8 cellular contexts compared by ENCODE assay signal in genomic region chr12:121802843-121803698, GRCh38. TPM values are rescaled to one million over a fixed set of nuclear protein-coding genes. Genes with fewer than 3 reads are reported as not detected.
DNase-seq lines count a peak whose midpoint lies in the region; TF ChIP-seq lines count a peak whose summit lies in the region.

No MANE protein-coding gene starts in this region.

- peak overlapping the region; percentile 99 for H2BK5ac ChIP-seq in H9 (ENCODE audit: insufficient read length, low read length)

- no peaks in the 10 kb centered on the region for H3K79me1 ChIP-seq in H9 (ENCODE audit: insufficient read depth, low read depth, low read length, poor library complexity, severe bottlenecking)

- peak overlapping the region; percentile 52 for H2BK120ac ChIP-seq in H9 (ENCODE audit: low read depth, low read length, poor library complexity, severe bottlenecking)

- peak overlapping the region; percentile 77 for H2BK12ac ChIP-seq in H9 (ENCODE audit: insufficient read length, low read depth, low read length)

- H3K79me2 ChIP-seq in H9 (ENCODE audit: insufficient read depth, low read length) = no peaks in the 10 kb centered on the region; the same call in 1 of the 2 replicates
- peaks cover 73% of the 10 kb centered on the region for H3K79me2 ChIP-seq in neural cell (replicated peaks; ENCODE audit: insufficient read depth, low read length)

- H2AK5ac ChIP-seq in H9 (ENCODE audit: insufficient read length, low read length) = peak overlapping the region; percentile 98

- H3K9ac ChIP-seq in H9 (ENCODE audit: extremely low read depth, insufficient read length, low read length) = peak overlapping the region; percentile 100
- peak overlapping the region; percentile 99 for H3K9ac ChIP-seq in neural cell (ENCODE audit: low read length)

- peaks cover 16 to 31% (median 30%) of the 10 kb centered on the region in 3 experiments for H3K36me3 Mint-ChIP-seq in H9 (ENCODE audit: insufficient read depth in 1 of 3, low read depth in 3 of 3)

- peak; percentile 96 for DNase-seq in EH (ENCODE audit: low read depth)
- DNase-seq in H9 = peak; percentile 90
- DNase-seq in MV-4-11 (lab: John Stamatoyannopoulos, UW) = peak; percentile 97
- DNase-seq in SJCRH30 = peak; percentile 95 to 97
- DNase-seq in activated naive CD4-positive, alpha-beta T cell (lab: John Stamatoyannopoulos, UW) = peak; percentile 66 to 87 (median 83)
- peak; percentile 97 to 98 for DNase-seq in foreskin fibroblast
- DNase-seq in stomach = peak; percentile 90

- H3K27me3 ChIP-seq in H9 (ENCODE audit: insufficient read depth, low read length) = no peaks in the 10 kb centered on the region
- no peaks in the 10 kb centered on the region for H3K27me3 ChIP-seq in SJCRH30
- no peaks in the 10 kb centered on the region for H3K27me3 ChIP-seq in neural cell (ENCODE audit: insufficient read depth, low read depth, low read length)
- H3K27me3 ChIP-seq in stomach = no peaks in the 10 kb centered on the region

- H3F3A ChIP-seq in neural cell (ENCODE audit: insufficient read depth, low read length, poor library complexity, severe bottlenecking) = peaks cover 13% of the 10 kb centered on the region

- no peaks in the 10 kb centered on the region for H3K9me2 ChIP-seq in neural cell (ENCODE audit: insufficient read depth, low read length)

- peak overlapping the region; percentile 94 for H3K56ac ChIP-seq in H9 (ENCODE audit: insufficient read length, low read depth, low read length)

- peak overlapping the region; percentile 96 for H3K18ac ChIP-seq in H9 (ENCODE audit: insufficient read length, low read depth, low read length)

- TF ChIP-seq RAD21 in neural cell (conservative IDR thresholded peaks at IDR 0.05) = no peak

- H3K23me2 ChIP-seq in H9 (ENCODE audit: insufficient read length, low read depth, low read length, poor library complexity, severe bottlenecking) = peaks cover 27% of the 10 kb centered on the region

- H3K4me1 ChIP-seq in H9 (ENCODE audit: insufficient read depth, low read length) = peaks cover 6% of the 10 kb centered on the region; the same call in 1 of the 2 replicates
- H3K4me1 ChIP-seq in SJCRH30 = peaks cover 24% of the 10 kb centered on the region
- H3K4me1 ChIP-seq in stomach = peaks cover 36 to 66% (median 48%) of the 10 kb centered on the region in 4 donors

- no peak overlapping the region for H2BK15ac ChIP-seq in H9 (ENCODE audit: low read depth, low read length)

- no peak overlapping the region; the same call in 1 of the 2 replicates for H3K4ac ChIP-seq in H9 (ENCODE audit: low read depth, low read length)

- H3K27ac ChIP-seq in H9 (ENCODE audit: insufficient read length, low read depth, low read length) = peak overlapping the region; percentile 99
- peak overlapping the region; percentile 99 for H3K27ac ChIP-seq in SJCRH30
- peak overlapping the region; percentile 100 for H3K27ac ChIP-seq in neural cell (ENCODE audit: low read length)
- H3K27ac ChIP-seq in stomach = peak overlapping the region; percentile 98 to 100 (median 100)

- peak overlapping the region; percentile 98 to 100 (median 100) for H3K27ac Mint-ChIP-seq in H9

- H4K20me1 ChIP-seq in H9 (ENCODE audit: control insufficient read depth, insufficient read depth, insufficient read length) = no peaks in the 10 kb centered on the region
- H4K20me1 ChIP-seq in neural cell (ENCODE audit: insufficient read depth) = peaks cover 28% of the 10 kb centered on the region

- H3K36me3 ChIP-seq in SJCRH30 (0 out of 2 replicates have a peak, but pooled peaks cover 2% of the 10 kb centered on the region), neural cell (ENCODE audit: insufficient read depth, low read length) (no peaks in the 10 kb centered on the region), stomach (peaks cover 2 to 14% (median 6%) of the 10 kb centered on the region in 4 donors)

- peak overlapping the region; percentile 95; the same call in 1 of the 2 replicates for H3K14ac ChIP-seq in H9 (ENCODE audit: insufficient read depth, low read length)

- no peak overlapping the region for H2BK20ac ChIP-seq in H9 (ENCODE audit: low read depth, low read length, poor library complexity, severe bottlenecking)

- H4K8ac ChIP-seq in H9 (replicated peaks; ENCODE audit: insufficient read length, low read depth, low read length) = no peak overlapping the region

- peak overlapping the region; percentile 82 to 83 for H3K4me3 Mint-ChIP-seq in H9

- TF ChIP-seq CTCF in H9 (conservative IDR thresholded peaks at IDR 0.05) = no peak
- TF ChIP-seq CTCF in foreskin fibroblast (IDR thresholded peaks at IDR 0.05; ENCODE audit: low read depth, low read length) = no peak
- peak; percentile 20 for TF ChIP-seq CTCF in neural cell (IDR thresholded peaks at IDR 0.05; ENCODE audit: poor library complexity, severe bottlenecking)
- TF ChIP-seq CTCF in stomach (IDR thresholded peaks at IDR 0.05) = no peak

- peak overlapping the region; percentile 93 for H4K5ac ChIP-seq in H9 (ENCODE audit: insufficient read length, low read depth, low read length)

- H3K4me3 ChIP-seq in SJCRH30 = peak overlapping the region; percentile 74
- H3K4me3 ChIP-seq in foreskin fibroblast (ENCODE audit: low read depth in 1 of 2, low read length in 2 of 2) = peak overlapping the region; percentile 66 to 82
- H3K4me3 ChIP-seq in neural cell (ENCODE audit: low read length) = peak overlapping the region; percentile 77
- H3K4me3 ChIP-seq in stomach = peak overlapping the region; percentile 72 to 87 (median 80)

- no peaks in the 10 kb centered on the region; the same call in 1 of the 2 replicates for H3K27me3 Mint-ChIP-seq in H9 (ENCODE audit: low read depth)

- H3K4me1 Mint-ChIP-seq in H9 = peaks cover 39 to 46% of the 10 kb centered on the region in 2 experiments

- WGBS in H9 (ENCODE audit: extremely low coverage, insufficient read length, low lambda C conversion rate) = no CpG with 5 or more reads among the region's 65 CpGs
- WGBS in stomach, 5 donors = 0 to 1% (median 0%) methylated on average over 40 to 65 of the region's 65 CpGs

- H2AFZ ChIP-seq in H9 (ENCODE audit: low read length) = no peak overlapping the region
- peak overlapping the region; percentile 17 for H2AFZ ChIP-seq in neural cell (ENCODE audit: low read depth, low read length)

- TF ChIP-seq EP300 in neural cell (conservative IDR thresholded peaks at IDR 0.05; ENCODE audit: poor library complexity, severe bottlenecking) = peak; percentile 45
- no peak for TF ChIP-seq EP300 in stomach (IDR thresholded peaks at IDR 0.05)

- H4K91ac ChIP-seq in H9 (ENCODE audit: insufficient read length, low read depth, low read length) = peak overlapping the region; percentile 36

- H3K9me3 ChIP-seq in H9 (ENCODE audit: control insufficient read depth, low read depth, low read length) = no peaks in the 10 kb centered on the region
- H3K9me3 ChIP-seq in SJCRH30 (replicated peaks) = no peaks in the 10 kb centered on the region
- H3K9me3 ChIP-seq in neural cell (ENCODE audit: low read length) = no peaks in the 10 kb centered on the region
- H3K9me3 ChIP-seq in stomach = no peaks in the 10 kb centered on the region

- H3T11ph ChIP-seq in H9 (ENCODE audit: low read length) = no peak overlapping the region

- intact Hi-C loops in stomach (cut with DNase I; ENCODE audit: low total_unique reads) = no loop called here

- H3K9me3 Mint-ChIP-seq in H9 = no peaks in the 10 kb centered on the region

- TF ChIP-seq POLR2A in stomach (IDR thresholded peaks at IDR 0.05) = peak in 2 of 4 donors; percentile 93

- no peak overlapping the region for H3K23ac ChIP-seq in H9 (ENCODE audit: insufficient read length, low read depth, low read length)

- peak overlapping the region; percentile 98 for H3K4me2 ChIP-seq in H9 (ENCODE audit: insufficient read depth, insufficient read length, low read length)
- peak overlapping the region; percentile 100 for H3K4me2 ChIP-seq in neural cell (ENCODE audit: low read length)

TF ChIP-seq in neural cell, 6 proteins besides CTCF, POLR2A, EP300 and RAD21 (continues in another document):
- TF ChIP-seq POLR2AphosphoS5 (IDR thresholded peaks at IDR 0.05) (peak; percentile 98), MXI1 (conservative IDR thresholded peaks at IDR 0.05; ENCODE audit: poor library complexity, severe bottlenecking) (peak; percentile 76), TAF1 (IDR thresholded peaks at IDR 0.05; ENCODE audit: low read depth) (peak; percentile 91), SMC3 (conservative IDR thresholded peaks at IDR 0.05; ENCODE audit: poor library complexity) (no peak), EZH2 (IDR thresholded peaks at IDR 0.05; ENCODE audit: borderline replicate concordance, insufficient read depth, low read length, poor library complexity, severe bottlenecking) (no peak)

RNA-seq across cellular contexts. Expression of gene SETD1B, which starts 0.7 kb away (rescaled TPM):
- 38.2 and 40.4 TPM in 2 replicates for total RNA-seq in H9 (2021)
- total RNA-seq in SJCRH30 (2014; rRNA removed; shearing (Covaris generic)) = 3.2 and 3.8 TPM in 2 replicates
- 2.6 and 3.2 TPM in 2 replicates for polyA plus RNA-seq in neural cell
- polyA minus RNA-seq in neural cell = 5.4 and 8.1 TPM in 2 replicates
- 10 to 100 TPM in 3 of 5 donors, 1 to 10 TPM in 2; 7.2 to 27.5 (median 11.7) TPM for total RNA-seq in stomach
- polyA plus RNA-seq in stomach = 1 to 10 TPM; 3.2 to 5.4 (median 5.3) TPM

RNA-seq across cellular contexts. Expression of gene RHOF, which starts 9.6 kb away (rescaled TPM):
- total RNA-seq in H9 (2021) (29.1 and 29.3 TPM in 2 replicates), stomach (100 to 1,000 TPM in 1 of 5 donors, 10 to 100 TPM in 3, 1 to 10 TPM in 1; 8.0 to 105 (median 29.5) TPM)
- total RNA-seq in SJCRH30 (2014; rRNA removed; shearing (Covaris generic)) = 2.8 and 5.2 TPM in 2 replicates
- polyA plus RNA-seq in neural cell (9.4 and 14.7 TPM in 2 replicates), stomach (10 to 100 TPM in 2 of 3 donors, 1 to 10 TPM in 1; 3.2 to 36.4 (median 13.6) TPM)
- 29.0 and 31.6 TPM in 2 replicates for polyA minus RNA-seq in neural cell

RNA-seq across cellular contexts. Expression of gene HPD, which starts 55.6 kb away (rescaled TPM):
- total RNA-seq in H9 (2021) = 0.22 TPM in 1 of 2 replicates, not detected in the other
- not detected in 2 replicates for total RNA-seq in SJCRH30 (2014; rRNA removed; shearing (Covaris generic))
- polyA plus RNA-seq in neural cell = not detected in 2 replicates
- not detected in 2 replicates for polyA minus RNA-seq in neural cell
- total RNA-seq in stomach = under 1 TPM in 1 of 5 donors, not detected in 4; 0.73 TPM
- 1 to 10 TPM in 1 of 3 donors, under 1 TPM in 1, not detected in 1; 0.40 to 3.1 TPM for polyA plus RNA-seq in stomach

Comparison
In these comparisons a context has a peak if more than half of its experiments do, and no peak if none do; other contexts are left out.
1. Peak in every context shown above with its lines: DNase-seq, H3K4me3 ChIP-seq and H3K27ac ChIP-seq.